ENCODE assay signal across 39 cellular contexts in the genomic region with DNA sequence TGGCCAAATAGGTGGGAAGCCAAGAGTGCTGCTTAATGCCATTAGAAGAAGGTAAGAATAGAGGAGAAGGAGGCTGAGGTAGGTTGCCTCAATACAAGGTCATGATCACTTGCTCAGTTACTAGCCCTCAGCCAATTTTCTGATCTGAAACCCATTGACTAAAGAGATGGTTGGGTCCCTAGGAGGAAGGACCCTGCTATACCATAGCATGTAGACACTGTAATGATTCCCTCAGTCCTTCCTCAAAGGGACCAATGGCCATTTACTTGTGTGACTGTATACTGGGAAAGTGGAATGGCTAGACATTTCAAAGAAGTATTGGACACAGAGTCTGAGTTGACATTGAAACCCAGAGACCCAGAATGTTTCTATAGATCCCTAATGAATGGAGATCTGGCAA.
"Had no signal": no experiment of that assay in that cellular context is flagged by ENCODE, and none has a peak within 500 bp of the region (broad histone marks: within the 10 kb centered on the region; RNA-seq: fewer than 3 reads in every experiment).

No MANE protein-coding gene starts in this region.

- H3K27ac Mint-ChIP-seq: activated naive CD4-positive, alpha-beta T cell treated with anti-CD3 and anti-CD28 coated beads for 36 hours; activated naive CD4-positive, alpha-beta T cell treated with anti-CD3 and anti-CD28 coated beads, Interleukin-2, amount 10 ng/mL, durations not matched to agents 7 days and 5 days; activated naive CD4-positive, alpha-beta T cell treated with anti-CD3 and anti-CD28 coated beads, Interleukin-2, amount 50 U/mL, for 24 hours; activated naive CD4-positive, alpha-beta T cell treated with anti-CD3 and anti-CD28 coated beads, Interleukin-2, amount 50 U/mL, for 72 hours; activated naive CD8-positive, alpha-beta T cell; activated naive CD8-positive, alpha-beta T cell treated with anti-CD3 and anti-CD28 coated beads for 36 hours; activated naive CD8-positive, alpha-beta T cell treated with anti-CD3 and anti-CD28 coated beads, Interleukin-2, amount 10 ng/mL, durations not matched to agents 7 days and 5 days; activated naive CD8-positive, alpha-beta T cell treated with anti-CD3 and anti-CD28 coated beads, Interleukin-2, amount 50 U/mL, for 24 hours; activated T-cell treated with anti-CD3 and anti-CD28 coated beads, Interleukin-2, amount 50 U/mL, for 24 hours; activated T-cell treated with anti-CD3 and anti-CD28 coated beads, Interleukin-2, amount 50 U/mL, for 72 hours; activated T-helper 1 cell treated with anti-CD3 and anti-CD28 coated beads, Interleukin-12 subunit alpha, Interleukin-12 subunit beta, Interleukin-2, Interleukin-4 antibody, amounts not matched to agents 30 ng/mL and 10 ng/mL and 1 ng/mL, durations not matched to agents 14 hours and 24 hours and 36 hours; activated T-helper 17 cell treated with anti-CD3 and anti-CD28 coated beads, Interleukin-2, amount 50 U/mL, for 72 hours; activated T-helper 2 cell treated with anti-CD3 and anti-CD28 coated beads, Interferon-gamma antibody, Interleukin-2, Interleukin-4, amounts not matched to agents 10 μg/mL and 5 μg/mL and 100 μg/mL, durations not matched to agents 14 hours and 24 hours and 36 hours; brain had no signal

- H3K27me3 Mint-ChIP-seq: brain had no signal

- H3K9me3 Mint-ChIP-seq: activated naive CD4-positive, alpha-beta T cell treated with anti-CD3 and anti-CD28 coated beads for 36 hours; activated naive CD4-positive, alpha-beta T cell treated with anti-CD3 and anti-CD28 coated beads, Interleukin-2, amount 10 ng/mL, durations not matched to agents 7 days and 5 days; activated naive CD4-positive, alpha-beta T cell treated with anti-CD3 and anti-CD28 coated beads, Interleukin-2, amount 50 U/mL, for 24 hours; activated naive CD4-positive, alpha-beta T cell treated with anti-CD3 and anti-CD28 coated beads, Interleukin-2, amount 50 U/mL, for 72 hours; activated naive CD8-positive, alpha-beta T cell treated with anti-CD3 and anti-CD28 coated beads for 36 hours; activated naive CD8-positive, alpha-beta T cell treated with anti-CD3 and anti-CD28 coated beads, Interleukin-2, amount 10 ng/mL, durations not matched to agents 7 days and 5 days; activated naive CD8-positive, alpha-beta T cell treated with anti-CD3 and anti-CD28 coated beads, Interleukin-2, amount 50 U/mL, for 24 hours; activated T-cell treated with anti-CD3 and anti-CD28 coated beads, Interleukin-2, amount 50 U/mL, for 24 hours; activated T-cell treated with anti-CD3 and anti-CD28 coated beads, Interleukin-2, amount 50 U/mL, for 4 hours; activated T-cell treated with anti-CD3 and anti-CD28 coated beads, Interleukin-2, amount 50 U/mL, for 72 hours; activated T-helper 1 cell treated with anti-CD3 and anti-CD28 coated beads, Interleukin-12 subunit alpha, Interleukin-12 subunit beta, Interleukin-2, Interleukin-4 antibody, amounts not matched to agents 30 ng/mL and 10 ng/mL and 1 ng/mL, durations not matched to agents 14 hours and 24 hours and 36 hours; activated T-helper 17 cell treated with anti-CD3 and anti-CD28 coated beads, Interleukin-2, amount 50 U/mL, for 72 hours; activated T-helper 2 cell treated with anti-CD3 and anti-CD28 coated beads, Interferon-gamma antibody, Interleukin-2, Interleukin-4, amounts not matched to agents 10 μg/mL and 5 μg/mL and 100 μg/mL, durations not matched to agents 14 hours and 24 hours and 36 hours; brain; central memory CD8-positive, alpha-beta T cell had no signal

- H3K36me3 Mint-ChIP-seq: activated naive CD4-positive, alpha-beta T cell treated with anti-CD3 and anti-CD28 coated beads, Interleukin-2, amount 10 ng/mL, durations not matched to agents 7 days and 5 days; activated naive CD4-positive, alpha-beta T cell treated with anti-CD3 and anti-CD28 coated beads, Interleukin-2, amount 50 U/mL, for 24 hours; activated naive CD4-positive, alpha-beta T cell treated with anti-CD3 and anti-CD28 coated beads, Interleukin-2, amount 50 U/mL, for 72 hours; activated naive CD8-positive, alpha-beta T cell; activated naive CD8-positive, alpha-beta T cell treated with anti-CD3 and anti-CD28 coated beads for 36 hours; activated naive CD8-positive, alpha-beta T cell treated with anti-CD3 and anti-CD28 coated beads, Interleukin-2, amount 10 ng/mL, durations not matched to agents 7 days and 5 days; brain had no signal

- H3K4me1 ChIP-seq: adrenal gland, ascending aorta, body of pancreas had no signal

- H3K4me1 Mint-ChIP-seq: activated naive CD4-positive, alpha-beta T cell treated with anti-CD3 and anti-CD28 coated beads, Interleukin-2, amount 10 ng/mL, durations not matched to agents 7 days and 5 days; activated naive CD4-positive, alpha-beta T cell treated with anti-CD3 and anti-CD28 coated beads, Interleukin-2, amount 50 U/mL, for 24 hours; activated naive CD8-positive, alpha-beta T cell treated with anti-CD3 and anti-CD28 coated beads for 36 hours; activated naive CD8-positive, alpha-beta T cell treated with anti-CD3 and anti-CD28 coated beads, Interleukin-2, amount 10 ng/mL, durations not matched to agents 7 days and 5 days; activated naive CD8-positive, alpha-beta T cell treated with anti-CD3 and anti-CD28 coated beads, Interleukin-2, amount 50 U/mL, for 24 hours; activated T-helper 17 cell treated with anti-CD3 and anti-CD28 coated beads, Interleukin-2, amount 50 U/mL, for 72 hours; brain; central memory CD8-positive, alpha-beta T cell had no signal

- ATAC-seq: activated naive CD4-positive, alpha-beta T cell treated with anti-CD3 and anti-CD28 coated beads, Interleukin-2, amount 50 U/mL, for 72 hours; activated naive CD8-positive, alpha-beta T cell treated with anti-CD3 and anti-CD28 coated beads, Interleukin-2, amount 50 U/mL, for 24 hours; activated T-cell treated with anti-CD3 and anti-CD28 coated beads, Interleukin-2, amount 50 U/mL, for 4 hours; activated T-cell treated with anti-CD3 and anti-CD28 coated beads, Interleukin-2, amount 50 U/mL, for 72 hours; activated T-helper 17 cell treated with anti-CD3 and anti-CD28 coated beads, Interleukin-2, amount 50 U/mL, for 72 hours; body of pancreas had no signal

- H3K27me3 ChIP-seq: adrenal gland, ascending aorta, body of pancreas, brain microvascular endothelial cell, breast epithelium, cardiac muscle cell had no signal

- DNase-seq: activated effector memory CD4-positive, alpha-beta T cell treated with anti-CD3 and anti-CD28 coated beads, Interleukin-2, amount 50 U/mL, for 16 hours; activated effector memory CD4-positive, alpha-beta T cell treated with Interleukin-2 at 50 U/mL for 16 hours; activated gamma-delta T cell; activated gamma-delta T cell treated with Interleukin-2 at 50 U/mL for 16 hours; activated naive CD4-positive, alpha-beta T cell; activated naive CD4-positive, alpha-beta T cell treated with anti-CD3 and anti-CD28 coated beads for 36 hours; activated naive CD4-positive, alpha-beta T cell treated with anti-CD3 and anti-CD28 coated beads, Interleukin-2, amount 10 ng/mL, durations not matched to agents 7 days and 5 days; activated naive CD4-positive, alpha-beta T cell treated with anti-CD3 and anti-CD28 coated beads, Interleukin-2, amount 50 U/mL, for 16 hours; activated naive CD4-positive, alpha-beta T cell treated with Interleukin-2 at 50 U/mL for 16 hours; activated naive CD8-positive, alpha-beta T cell treated with anti-CD3 and anti-CD28 coated beads for 36 hours; activated naive CD8-positive, alpha-beta T cell treated with anti-CD3 and anti-CD28 coated beads, Interleukin-2, amount 10 ng/mL, durations not matched to agents 7 days and 5 days; activated naive CD8-positive, alpha-beta T cell treated with anti-CD3 and anti-CD28 coated beads, Interleukin-2, amount 50 U/mL, for 24 hours; activated T-cell treated with anti-CD3 and anti-CD28 coated beads, Interleukin-2, amount 50 U/mL, for 1 hour; activated T-cell treated with anti-CD3 and anti-CD28 coated beads, Interleukin-2, amount 50 U/mL, for 24 hours; activated T-cell treated with anti-CD3 and anti-CD28 coated beads, Interleukin-2, amount 50 U/mL, for 4 hours; activated T-cell treated with anti-CD3 and anti-CD28 coated beads, Interleukin-2, amount 50 U/mL, for 48 hours; activated T-cell treated with anti-CD3 and anti-CD28 coated beads, Interleukin-2, amount 50 U/mL, for 72 hours; adrenal gland; amniotic stem cell; amygdala; anterior cingulate cortex; aorta; body of pancreas; brain microvascular endothelial cell; caudate nucleus; central memory CD4-positive, alpha-beta T cell; cerebellar nuclear complex had no signal

- H3K4me3 Mint-ChIP-seq: activated naive CD4-positive, alpha-beta T cell treated with anti-CD3 and anti-CD28 coated beads for 36 hours; activated naive CD4-positive, alpha-beta T cell treated with anti-CD3 and anti-CD28 coated beads, Interleukin-2, amount 10 ng/mL, durations not matched to agents 7 days and 5 days; activated naive CD4-positive, alpha-beta T cell treated with anti-CD3 and anti-CD28 coated beads, Interleukin-2, amount 50 U/mL, for 24 hours; activated naive CD8-positive, alpha-beta T cell; activated naive CD8-positive, alpha-beta T cell treated with anti-CD3 and anti-CD28 coated beads for 36 hours; activated naive CD8-positive, alpha-beta T cell treated with anti-CD3 and anti-CD28 coated beads, Interleukin-2, amount 10 ng/mL, durations not matched to agents 7 days and 5 days; activated naive CD8-positive, alpha-beta T cell treated with anti-CD3 and anti-CD28 coated beads, Interleukin-2, amount 50 U/mL, for 24 hours; activated T-cell treated with anti-CD3 and anti-CD28 coated beads, Interleukin-2, amount 50 U/mL, for 24 hours; activated T-cell treated with anti-CD3 and anti-CD28 coated beads, Interleukin-2, amount 50 U/mL, for 4 hours; activated T-cell treated with anti-CD3 and anti-CD28 coated beads, Interleukin-2, amount 50 U/mL, for 72 hours; activated T-helper 1 cell treated with anti-CD3 and anti-CD28 coated beads, Interleukin-12 subunit alpha, Interleukin-12 subunit beta, Interleukin-2, Interleukin-4 antibody, amounts not matched to agents 30 ng/mL and 10 ng/mL and 1 ng/mL, durations not matched to agents 14 hours and 24 hours and 36 hours; activated T-helper 17 cell treated with anti-CD3 and anti-CD28 coated beads, Interleukin-2, amount 50 U/mL, for 72 hours; brain; central memory CD8-positive, alpha-beta T cell had no signal

- H3K36me3 ChIP-seq: adrenal gland, ascending aorta, brain microvascular endothelial cell, breast epithelium, cardiac muscle cell had no signal

- H3K9me3 ChIP-seq: adrenal gland, ascending aorta, body of pancreas, breast epithelium had no signal

- H3K4me3 ChIP-seq: adrenal gland, ascending aorta, body of pancreas, breast epithelium, cardiac muscle cell had no signal

- FAIRE-seq: astrocyte had no signal

- H3K27ac ChIP-seq: adrenal gland, ascending aorta, body of pancreas, brain microvascular endothelial cell, breast epithelium, cardiac muscle cell had no signal
